In genomic region chr1:229059671-229060079, GRCh38 we compare ENCODE assay signal across 11 cellular contexts.
DNase-seq lines count a peak whose midpoint lies in the region; TF ChIP-seq lines count a peak whose summit lies in the region.
"Had no signal": no experiment of that assay in that cellular context is flagged by ENCODE, and none has a peak within 500 bp of the region (broad histone marks: within the 10 kb centered on the region; RNA-seq: fewer than 3 reads in every experiment).

No MANE protein-coding gene starts in this region.

- peaks cover 17% of the 10 kb centered on the region for H3K4me1 ChIP-seq in BE2C
- H3K4me1 ChIP-seq in adrenal gland (replicated peaks in 1 of 2), result peaks cover 9 to 41% of the 10 kb centered on the region in 2 donors
- H3K4me1 ChIP-seq in left ventricle myocardium inferior, result peaks cover 58% of the 10 kb centered on the region
- H3K4me1 ChIP-seq: foreskin keratinocyte had no signal

- H3K4me3 ChIP-seq in BE2C (ENCODE audit: low read depth, low read length) (no peak overlapping the region), adrenal gland (no peak overlapping the region), left ventricle myocardium inferior (no peak overlapping the region)

- intact Hi-C loops in adrenal gland (cut with DNase I) (loop anchor here in 1 of 2 donors (10.0 kb wide), 1 partner anchor 325 kb away; the partner anchor contains the start of gene RHOU), left ventricle myocardium inferior (cut with micrococcal nuclease) (no loop called here)

- DNase-seq in BE2C, result peak; percentile 40
- peak in 5 of 7 donors; percentile 42 to 68 (median 60) for DNase-seq in adrenal gland
- DNase-seq in left ventricle myocardium inferior, result peak; percentile 48
- DNase-seq in putamen (ENCODE audit: low spot score), result peak; percentile 24
- DNase-seq in AML-193 (lab: John Stamatoyannopoulos, UW), result no peak
- DNase-seq in stimulated activated CD4-positive, alpha-beta T cell treated with anti-CD3 and anti-CD28 coated beads, Interleukin-4, amount 100 ng/mL, for 1 hour, result no peak
- DNase-seq in dedifferentiated amniotic fluid mesenchymal stem cell (ENCODE audit: extremely low spot score), result no peak
- DNase-seq in caudate nucleus (lab: John Stamatoyannopoulos, UW), result no peak
- DNase-seq: foreskin keratinocyte, HFFc6, NCI-H2227 treated with DMSO at 0.1 percent for 48 hours had no signal

- H3K9me3 ChIP-seq in BE2C, result no peaks in the 10 kb centered on the region
- H3K9me3 ChIP-seq in adrenal gland (replicated peaks in 1 of 3), result no peaks in the 10 kb centered on the region
- no peaks in the 10 kb centered on the region for H3K9me3 ChIP-seq in left ventricle myocardium inferior (replicated peaks)

- H3K27ac ChIP-seq in adrenal gland (peak overlapping the region in 1 of 5 donors; percentile 66), left ventricle myocardium inferior (replicated peaks) (peak overlapping the region; percentile 54), caudate nucleus (ENCODE audit: low read depth, low read length) (no peak overlapping the region)
- H3K27ac ChIP-seq: foreskin keratinocyte had no signal

- 32 to 50% (median 42%) methylated on average over 9 of the region's 9 CpGs for WGBS in adrenal gland, 4 donors

- TF ChIP-seq POLR2A in adrenal gland (IDR thresholded peaks at IDR 0.05), result no peak

- no peaks in the 10 kb centered on the region for H3K27me3 ChIP-seq in BE2C
- H3K27me3 ChIP-seq in adrenal gland, result no peaks in the 10 kb centered on the region
- no peaks in the 10 kb centered on the region for H3K27me3 ChIP-seq in left ventricle myocardium inferior (ENCODE audit: low read depth)

- no peak for TF ChIP-seq CTCF in BE2C (IDR thresholded peaks at IDR 0.05; ENCODE audit: low read depth, low read length)
- no peak for TF ChIP-seq CTCF in adrenal gland (IDR thresholded peaks at IDR 0.05)
- TF ChIP-seq CTCF in left ventricle myocardium inferior (IDR thresholded peaks at IDR 0.05; ENCODE audit: borderline replicate concordance), result no peak

- H3K36me3 ChIP-seq in BE2C (no peaks in the 10 kb centered on the region), adrenal gland (replicated peaks in 1 of 2) (no peaks in the 10 kb centered on the region), left ventricle myocardium inferior (no peaks in the 10 kb centered on the region)

Comparison
In these comparisons a context has a peak if more than half of its experiments do, and no peak if none do; other contexts are left out.
1. DNase-seq: peak in BE2C (single experiment), adrenal gland (5 of 7), left ventricle myocardium inferior (single experiment) and putamen (single experiment); none in AML-193 (0 of 2), stimulated activated CD4-positive, alpha-beta T cell treated with anti-CD3 and anti-CD28 coated beads, Interleukin-4, amount 100 ng/mL, for 1 hour (single experiment), dedifferentiated amniotic fluid mesenchymal stem cell (single experiment) and caudate nucleus (0 of 61).